Comparison of ENCODE assay signal across 8 cellular contexts in the genomic region with DNA sequence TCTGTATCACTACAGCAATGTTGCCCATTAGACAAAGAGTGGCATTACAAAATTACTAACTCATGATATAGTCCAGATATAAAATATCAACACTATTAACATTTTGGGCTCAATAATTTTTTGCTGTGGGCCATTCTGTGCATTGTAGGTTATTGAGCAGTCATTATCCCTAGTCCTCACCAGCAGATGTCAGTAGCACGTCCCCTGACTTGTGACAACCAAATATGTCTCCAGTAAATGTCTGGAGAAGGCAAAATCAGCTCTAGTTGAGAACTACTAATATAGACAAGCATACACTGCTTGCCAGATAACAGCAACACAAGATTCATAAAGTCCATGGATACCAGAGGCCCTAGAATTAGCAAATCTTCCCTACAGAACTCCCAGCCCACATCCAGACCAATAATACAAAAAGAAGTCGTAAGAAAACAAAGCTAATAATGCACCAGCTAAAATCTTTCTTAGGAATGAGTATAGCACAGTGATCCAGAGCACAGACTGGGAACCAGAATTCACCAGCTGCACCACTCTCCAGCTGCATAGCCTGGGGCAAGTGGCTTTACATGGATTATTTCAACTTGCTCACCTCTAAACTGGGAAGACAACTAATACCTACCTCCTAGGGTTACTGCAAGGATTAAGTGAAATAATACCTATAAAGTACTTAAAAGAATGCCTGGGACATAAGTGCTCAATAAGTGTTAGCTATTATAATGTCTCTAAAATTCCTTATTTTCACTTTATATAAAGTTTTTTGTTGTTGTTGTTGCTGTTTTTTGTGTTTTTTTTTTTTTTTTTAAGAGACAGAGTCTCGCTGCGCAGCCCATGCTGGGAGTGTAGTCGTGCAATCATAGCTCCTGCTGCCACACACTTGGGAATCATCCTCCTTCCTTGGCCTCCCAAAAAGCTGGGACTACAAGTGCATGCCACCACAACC. TPM values are rescaled to one million over a fixed set of nuclear protein-coding genes. Genes with fewer than 3 reads are reported as not detected.
DNase-seq lines count a peak whose midpoint lies in the region; TF ChIP-seq lines count a peak whose summit lies in the region.

No MANE protein-coding gene starts in this region.

- H4K20me1 ChIP-seq in hepatocyte (ENCODE audit: insufficient read depth, poor library complexity, severe bottlenecking) = peaks cover 44% of the 10 kb centered on the region

- 77% methylated on average over 5 of the region's 5 CpGs for WGBS in hepatocyte (ENCODE audit: low lambda C conversion rate, missing lambda C conversion rate)

- peaks cover 96% of the 10 kb centered on the region for H3K79me2 ChIP-seq in hepatocyte

- H3K4me2 ChIP-seq in hepatocyte = no peak overlapping the region

- CTCF ChIA-PET in activated CD4-positive, alpha-beta T cell treated with anti-CD3 and anti-CD28 coated beads, Interleukin-2, amount 10 ng/mL, durations not matched to agents 7 days and 5 days (lab: Charles Lee) = interaction anchor here (0.5 to 1.6 kb wide), 10 partner anchors 11 to 253 kb away, joined by 3 to 8 read pairs (median 3); no protein-coding TSS in a partner anchor

- H3K9me2 ChIP-seq in hepatocyte (replicated peaks; ENCODE audit: insufficient read depth) = no peaks in the 10 kb centered on the region

- TF ChIP-seq CTCF in hepatocyte (IDR thresholded peaks at IDR 0.05; ENCODE audit: poor library complexity) (peak; percentile 61), type B pancreatic cell (conservative IDR thresholded peaks at IDR 0.05) (peak; percentile 70)

- no peaks in the 10 kb centered on the region for H3K27me3 ChIP-seq in adipocyte (replicated peaks; ENCODE audit: control insufficient read depth, insufficient read depth, low read length)
- H3K27me3 ChIP-seq in hepatocyte = no peaks in the 10 kb centered on the region

- H3K4me3 Mint-ChIP-seq in activated CD4-positive, alpha-beta T cell treated with anti-CD3 and anti-CD28 coated beads, Interleukin-2, amount 10 ng/mL, durations not matched to agents 7 days and 5 days = no peak overlapping the region
- H3K4me3 Mint-ChIP-seq in type B pancreatic cell = no peak overlapping the region
- no peak overlapping the region for H3K4me3 Mint-ChIP-seq in activated naive CD8-positive, alpha-beta T cell treated with anti-CD3 and anti-CD28 coated beads for 36 hours

- peaks cover 33% of the 10 kb centered on the region for H3K36me3 Mint-ChIP-seq in activated CD4-positive, alpha-beta T cell treated with anti-CD3 and anti-CD28 coated beads, Interleukin-2, amount 10 ng/mL, durations not matched to agents 7 days and 5 days (ENCODE audit: low read depth)
- peaks cover 29% of the 10 kb centered on the region for H3K36me3 Mint-ChIP-seq in type B pancreatic cell
- peaks cover 31% of the 10 kb centered on the region for H3K36me3 Mint-ChIP-seq in activated naive CD8-positive, alpha-beta T cell treated with anti-CD3 and anti-CD28 coated beads for 36 hours

- H3K27ac ChIP-seq in hepatocyte = no peak overlapping the region

- H3K4me1 ChIP-seq in adipocyte (ENCODE audit: control insufficient read depth, insufficient read depth, low read length) = peaks cover 27% of the 10 kb centered on the region
- peaks cover 7% of the 10 kb centered on the region for H3K4me1 ChIP-seq in hepatocyte (ENCODE audit: insufficient read depth)

- peaks cover 17% of the 10 kb centered on the region for H3K4me1 Mint-ChIP-seq in activated CD4-positive, alpha-beta T cell treated with anti-CD3 and anti-CD28 coated beads, Interleukin-2, amount 10 ng/mL, durations not matched to agents 7 days and 5 days
- peaks cover 20% of the 10 kb centered on the region for H3K4me1 Mint-ChIP-seq in type B pancreatic cell (ENCODE audit: unreplicated experiment)
- H3K4me1 Mint-ChIP-seq in activated naive CD8-positive, alpha-beta T cell treated with anti-CD3 and anti-CD28 coated beads for 36 hours = peaks cover 23% of the 10 kb centered on the region

- H3K4me3 ChIP-seq in adipocyte (ENCODE audit: low read length) (no peak overlapping the region), hepatocyte (no peak overlapping the region)

- peaks cover 50% of the 10 kb centered on the region for H3K36me3 ChIP-seq in adipocyte (ENCODE audit: control insufficient read depth, insufficient read depth, low read length, severe bottlenecking)
- no peaks in the 10 kb centered on the region for H3K36me3 ChIP-seq in hepatocyte (replicated peaks; ENCODE audit: insufficient read depth, low read depth)

- no peaks in the 10 kb centered on the region for H3K27me3 Mint-ChIP-seq in activated CD4-positive, alpha-beta T cell treated with anti-CD3 and anti-CD28 coated beads, Interleukin-2, amount 10 ng/mL, durations not matched to agents 7 days and 5 days
- H3K27me3 Mint-ChIP-seq in type B pancreatic cell = no peaks in the 10 kb centered on the region
- H3K27me3 Mint-ChIP-seq in activated naive CD8-positive, alpha-beta T cell treated with anti-CD3 and anti-CD28 coated beads for 36 hours = no peaks in the 10 kb centered on the region

- DNase-seq in activated CD4-positive, alpha-beta T cell treated with anti-CD3 and anti-CD28 coated beads, Interleukin-2, amount 10 ng/mL, durations not matched to agents 7 days and 5 days = peak; percentile 66
- DNase-seq in activated CD4-positive, alpha-beta T cell treated with anti-CD3 and anti-CD28 coated beads, Interleukin-2, amount 50 U/mL, for 4 hours = no peak
- peak; percentile 23 for DNase-seq in NCI-H146 (lab: John Stamatoyannopoulos, UW)
- peak; percentile 74 for DNase-seq in adipocyte (ENCODE audit: low read depth)
- DNase-seq in hepatocyte (ENCODE audit: low spot score) = peak; percentile 55
- no peak for DNase-seq in type B pancreatic cell (ENCODE audit: extremely low spot score, unreplicated experiment)
- DNase-seq in HPDE6-E6E7 (ENCODE audit: extremely low spot score) = no peak
- DNase-seq in activated naive CD8-positive, alpha-beta T cell treated with anti-CD3 and anti-CD28 coated beads for 36 hours = no peak

- no peak overlapping the region for H2AFZ ChIP-seq in hepatocyte

- H3K9me3 ChIP-seq in adipocyte (ENCODE audit: control insufficient read depth, low read length) (no peaks in the 10 kb centered on the region), hepatocyte (ENCODE audit: low read depth) (no peaks in the 10 kb centered on the region)

- POLR2A ChIA-PET in activated CD4-positive, alpha-beta T cell treated with anti-CD3 and anti-CD28 coated beads, Interleukin-2, amount 10 ng/mL, durations not matched to agents 7 days and 5 days (lab: Charles Lee) = no interaction called here

- H3K9ac ChIP-seq in adipocyte (ENCODE audit: low read length) = peak overlapping the region; percentile 38

- no peak overlapping the region for H3K27ac Mint-ChIP-seq in activated CD4-positive, alpha-beta T cell treated with anti-CD3 and anti-CD28 coated beads, Interleukin-2, amount 10 ng/mL, durations not matched to agents 7 days and 5 days
- peak overlapping the region; percentile 17 for H3K27ac Mint-ChIP-seq in type B pancreatic cell
- H3K27ac Mint-ChIP-seq in activated naive CD8-positive, alpha-beta T cell treated with anti-CD3 and anti-CD28 coated beads for 36 hours = no peak overlapping the region

- H3K9me3 Mint-ChIP-seq in activated CD4-positive, alpha-beta T cell treated with anti-CD3 and anti-CD28 coated beads, Interleukin-2, amount 10 ng/mL, durations not matched to agents 7 days and 5 days = peaks cover 3% of the 10 kb centered on the region
- no peaks in the 10 kb centered on the region for H3K9me3 Mint-ChIP-seq in type B pancreatic cell
- no peaks in the 10 kb centered on the region for H3K9me3 Mint-ChIP-seq in activated naive CD8-positive, alpha-beta T cell treated with anti-CD3 and anti-CD28 coated beads for 36 hours

RNA-seq across cellular contexts. Expression of a gene that starts 23.7 kb away (rescaled TPM):
- total RNA-seq in activated CD4-positive, alpha-beta T cell treated with anti-CD3 and anti-CD28 coated beads, Interleukin-2, amount 10 ng/mL, durations not matched to agents 7 days and 5 days = 10 to 100 TPM; 76.8 to 77.3 TPM
- 47.1 and 77.2 TPM in 2 replicates for total RNA-seq in hepatocyte
- 32.7 and 34.1 TPM in 2 replicates for polyA plus RNA-seq in hepatocyte
- 55.1 and 57.3 TPM in 2 replicates for total RNA-seq in type B pancreatic cell (ENCODE audit: low replicate concordance)
- total RNA-seq in activated naive CD8-positive, alpha-beta T cell treated with anti-CD3 and anti-CD28 coated beads for 36 hours = 10 to 100 TPM; 47.9 to 53.9 TPM

Comparison
In these comparisons a context has a peak if more than half of its experiments do, and no peak if none do; other contexts are left out.
1. DNase-seq: peak in activated CD4-positive, alpha-beta T cell treated with anti-CD3 and anti-CD28 coated beads, Interleukin-2, amount 10 ng/mL, durations not matched to agents 7 days and 5 days (single experiment), NCI-H146 (single experiment), adipocyte (single experiment) and hepatocyte (single experiment); none in activated CD4-positive, alpha-beta T cell treated with anti-CD3 and anti-CD28 coated beads, Interleukin-2, amount 50 U/mL, for 4 hours (0 of 2), type B pancreatic cell (single experiment), HPDE6-E6E7 (single experiment) and activated naive CD8-positive, alpha-beta T cell treated with anti-CD3 and anti-CD28 coated beads for 36 hours (single experiment).